1 cellular context compared by ENCODE assay signal in genomic region chr20:44700306-44700705, GRCh38.
TF ChIP-seq lines count a peak whose summit lies in the region.

No MANE protein-coding gene starts in this region.

TF ChIP-seq in A549, 52 proteins besides CTCF, POLR2A, EP300 and RAD21 (continued from another document):
- no peak for TF ChIP-seq PBX3 (IDR thresholded peaks at IDR 0.05)
- TF ChIP-seq ZC3H11A (IDR thresholded peaks at IDR 0.05), result no peak
- TF ChIP-seq MYC (IDR thresholded peaks at IDR 0.05; ENCODE audit: borderline replicate concordance, low read length), result no peak
- TF ChIP-seq HDAC2 (IDR thresholded peaks at IDR 0.05), result no peak
- TF ChIP-seq GATA3 (IDR thresholded peaks at IDR 0.05; ENCODE audit: borderline replicate concordance), result no peak
- no peak for TF ChIP-seq RARB (CRISPR knock-in tag; IDR thresholded peaks at IDR 0.05)
- TF ChIP-seq, protein P1, sequence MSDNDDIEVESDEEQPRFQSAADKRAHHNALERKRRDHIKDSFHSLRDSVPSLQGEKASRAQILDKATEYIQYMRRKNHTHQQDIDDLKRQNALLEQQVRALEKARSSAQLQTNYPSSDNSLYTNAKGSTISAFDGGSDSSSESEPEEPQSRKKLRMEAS (IDR thresholded peaks at IDR 0.05), result no peak
- TF ChIP-seq PHF8 (IDR thresholded peaks at IDR 0.05; ENCODE audit: borderline replicate concordance, low read depth), result no peak
TF ChIP-seq in A549: peak in this region for 0.
